ENCODE assay signal across 9 cellular contexts in the genomic region with DNA sequence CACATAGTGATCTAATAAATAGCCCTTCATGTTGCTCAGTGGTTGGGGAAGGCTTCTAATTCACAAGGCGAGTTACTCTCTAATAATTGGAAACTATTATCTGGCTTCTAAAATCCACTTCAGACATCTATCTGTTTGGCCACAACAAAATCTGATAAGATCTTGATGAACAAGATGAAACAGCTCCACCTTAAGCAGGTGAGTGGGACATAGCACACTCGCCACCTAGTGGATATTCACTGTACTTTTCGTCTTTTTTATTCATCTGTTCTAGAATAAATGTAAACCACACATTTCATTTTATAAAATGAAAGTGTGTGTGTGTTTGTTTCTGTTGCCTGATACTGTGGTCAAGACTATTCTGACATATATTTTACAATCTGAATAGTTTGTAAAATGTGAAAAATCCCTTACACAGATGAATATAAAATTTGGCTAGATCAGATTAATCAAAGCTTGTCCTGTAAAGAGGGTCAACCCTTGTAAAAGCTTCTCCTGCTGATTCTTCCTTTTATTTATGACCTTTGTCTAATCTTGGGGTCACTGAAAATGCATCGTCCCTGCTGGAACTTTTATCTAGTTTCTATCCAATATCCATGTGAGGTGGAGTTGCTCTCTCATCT. TPM values are rescaled to one million over a fixed set of nuclear protein-coding genes. Genes with fewer than 3 reads are reported as not detected.
A peak's percentile ranks its signal among the peaks of the same experiment; 100 is the strongest.
DNase-seq lines count a peak whose midpoint lies in the region; TF ChIP-seq lines count a peak whose summit lies in the region.
"Had no signal": no experiment of that assay in that cellular context is flagged by ENCODE, and none has a peak within 500 bp of the region (broad histone marks: within the 10 kb centered on the region; RNA-seq: fewer than 3 reads in every experiment).

No MANE protein-coding gene starts in this region.

- H3K4me3 ChIP-seq in GM23248 (no peak overlapping the region), PC-9 (no peak overlapping the region), retinal pigment epithelial cell (ENCODE audit: low read length) (no peak overlapping the region)

- H3K4me2 ChIP-seq in GM23248 (ENCODE audit: unreplicated experiment) (no peak overlapping the region), PC-9 (no peak overlapping the region)

- CTCF ChIA-PET in PC-9 (lab: Charles Lee) = interaction anchor here (0.5 to 0.9 kb wide), 4 partner anchors 13 to 1241 kb away, joined by 3 to 6 read pairs (median 3); no protein-coding TSS in a partner anchor

- intact Hi-C loops in PC-9 (cut with micrococcal nuclease; ENCODE audit: unreplicated experiment) = loop anchor here (1.0 kb wide), 2 partner anchors 920 to 1054 kb away; no protein-coding TSS in a partner anchor

- DNase-seq in SIG-M5 treated with dmso at 0.1 percent for 504 hours (lab: John Stamatoyannopoulos, UW; ENCODE audit: unreplicated experiment) (peak; percentile 13), SIG-M5 (lab: John Stamatoyannopoulos, UW) (no peak), GM23248 (peak; percentile 18), KBM-7 (peak; percentile 43), PC-9 (peak; percentile 15 to 49), fibroblast of peridontal ligament (ENCODE audit: extremely low read depth) (peak; percentile 12), retinal pigment epithelial cell (ENCODE audit: low read depth) (peak; percentile 3)
- no peak for DNase-seq in stimulated activated CD4-positive, alpha-beta T cell treated with anti-CD3 and anti-CD28 coated beads, Interleukin-12 subunit alpha, Interleukin-12 subunit beta, amount 100 ng/mL, for 4 hours

- TF ChIP-seq CTCF in PC-9 (conservative IDR thresholded peaks at IDR 0.05) (peak; percentile 94), retinal pigment epithelial cell (conservative IDR thresholded peaks at IDR 0.05; ENCODE audit: low read depth, low read length) (peak; percentile 72)

- H3K9me2 ChIP-seq in GM23248 (ENCODE audit: insufficient read depth) (no peaks in the 10 kb centered on the region), PC-9 (ENCODE audit: insufficient read depth) (no peaks in the 10 kb centered on the region)

- H2AFZ ChIP-seq in GM23248 (no peak overlapping the region), PC-9 (no peak overlapping the region)

- H3K9ac ChIP-seq in GM23248 = no peak overlapping the region

- H3K9me3 ChIP-seq in GM23248 (ENCODE audit: low read depth) (no peaks in the 10 kb centered on the region), PC-9 (ENCODE audit: insufficient read depth, low read depth) (no peaks in the 10 kb centered on the region)

- H3K36me3 ChIP-seq in GM23248 (ENCODE audit: low read depth) (no peaks in the 10 kb centered on the region), PC-9 (ENCODE audit: low read depth) (no peaks in the 10 kb centered on the region)

- in situ Hi-C loops in GM23248 (cut with MboI) (no loop called here), KBM-7 (cut with MboI; ENCODE audit: low pct_unique_long_range_greater_than_20kb, low sequenced_read_pairs) (no loop called here)

- no peaks in the 10 kb centered on the region for H3K79me2 ChIP-seq in GM23248 (ENCODE audit: insufficient read depth)
- no peaks in the 10 kb centered on the region for H3K79me2 ChIP-seq in PC-9 (ENCODE audit: low read depth)

- no peaks in the 10 kb centered on the region for H3K4me1 ChIP-seq in GM23248 (ENCODE audit: insufficient read depth)
- no peaks in the 10 kb centered on the region for H3K4me1 ChIP-seq in PC-9 (replicated peaks; ENCODE audit: insufficient read depth)

- no TSS peak for BruUV-seq in PC-9 (replicated peaks; lab: Mats Ljungman, UMichigan)

- no peaks in the 10 kb centered on the region for H3F3A ChIP-seq in GM23248 (ENCODE audit: insufficient read depth)
- no peaks in the 10 kb centered on the region for H3F3A ChIP-seq in PC-9 (ENCODE audit: insufficient read depth, low read depth)

- H4K20me1 ChIP-seq in GM23248 (ENCODE audit: insufficient read depth) (no peaks in the 10 kb centered on the region), PC-9 (ENCODE audit: insufficient read depth) (no peaks in the 10 kb centered on the region)

- WGBS in GM23248 (ENCODE audit: low coverage in 1 of 2, low lambda C conversion rate in 2 of 2, missing lambda C conversion rate in 2 of 2), 2 experiments = 2% methylated on average over 4 of the region's 4 CpGs

- POLR2A ChIA-PET in PC-9 (lab: Charles Lee; ENCODE audit: unreplicated experiment) = no interaction called here

- H3K27me3 ChIP-seq in GM23248 (replicated peaks; ENCODE audit: insufficient read depth) = no peaks in the 10 kb centered on the region
- H3K27me3 ChIP-seq in PC-9 (ENCODE audit: insufficient read depth, low read depth) = no peaks in the 10 kb centered on the region

- H3K27ac ChIP-seq in GM23248 (no peak overlapping the region), PC-9 (no peak overlapping the region)

RNA-seq across cellular contexts. Expression of a gene that starts 26.5 kb away (rescaled TPM):
- not detected in 2 replicates for total RNA-seq in GM23248 (2014; rRNA removed; shearing (Covaris generic))
- polyA plus RNA-seq in GM23248 (2016; fragmentation: Nextera tagmentation; extraction: Ambion mirVana) = not detected in 2 replicates
- not detected in 2 replicates for total RNA-seq in PC-9 (2021)
- total RNA-seq: activated naive CD4-positive, alpha-beta T cell treated with anti-CD3 and anti-CD28 coated beads, Interleukin-2, amount 50 U/mL, for 72 hours had no signal

Comparison
In these comparisons a context has a peak if more than half of its experiments do, and no peak if none do; other contexts are left out.
1. DNase-seq: peak in SIG-M5 treated with dmso at 0.1 percent for 504 hours (single experiment), GM23248 (single experiment), KBM-7 (single experiment), PC-9 (2 of 2), fibroblast of peridontal ligament (single experiment) and retinal pigment epithelial cell (single experiment); none in SIG-M5 (single experiment) and stimulated activated CD4-positive, alpha-beta T cell treated with anti-CD3 and anti-CD28 coated beads, Interleukin-12 subunit alpha, Interleukin-12 subunit beta, amount 100 ng/mL, for 4 hours (single experiment).